ENCODE assay signal across 9 cellular contexts in the genomic region with DNA sequence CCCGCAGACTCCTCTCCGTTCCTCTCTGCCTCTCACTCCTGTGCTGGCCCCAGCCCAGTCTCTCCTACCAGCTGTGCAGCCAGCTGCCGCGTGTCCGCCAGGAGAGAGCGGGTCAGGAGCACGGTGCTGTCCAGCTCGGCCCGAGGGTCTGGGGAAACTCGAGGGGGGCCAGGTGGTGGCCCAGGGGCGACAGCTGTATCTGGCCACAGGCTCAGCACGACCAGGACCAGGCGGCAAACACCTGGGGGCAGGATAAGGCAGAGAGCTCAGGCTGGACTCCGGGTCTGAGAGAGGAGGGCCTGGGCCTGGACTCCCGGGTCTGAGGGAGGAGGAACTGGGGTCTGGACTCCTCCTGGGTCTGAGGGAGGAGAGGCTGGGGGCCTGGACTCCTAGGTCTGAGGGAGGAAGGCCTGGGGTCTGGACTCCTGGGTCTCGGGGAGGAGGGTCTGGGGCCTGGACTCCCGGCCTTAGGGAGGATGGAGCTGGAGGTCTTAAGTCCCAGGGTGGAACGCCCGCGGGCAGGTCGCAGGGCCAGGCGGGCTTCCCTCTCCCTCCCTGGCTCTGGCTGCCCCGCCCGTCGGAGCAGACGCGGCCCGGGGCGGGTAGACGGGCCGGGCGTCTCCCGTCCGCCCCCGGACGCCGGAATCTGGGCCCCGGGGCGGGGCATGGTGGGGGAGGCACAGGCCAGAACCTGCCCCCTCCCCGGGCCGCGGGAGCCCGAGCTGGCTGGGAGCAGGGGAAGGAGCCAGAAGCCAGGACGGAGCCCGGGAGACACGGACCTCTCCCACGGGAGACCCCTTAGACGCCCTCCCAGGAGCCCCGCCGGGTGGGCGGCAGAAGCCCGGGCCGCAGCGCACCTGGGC. TPM values are rescaled to one million over a fixed set of nuclear protein-coding genes. Genes with fewer than 3 reads are reported as not detected.
DNase-seq lines count a peak whose midpoint lies in the region; ATAC-seq and TF ChIP-seq lines count a peak whose summit lies in the region.
"Had no signal": no experiment of that assay in that cellular context is flagged by ENCODE, and none has a peak within 500 bp of the region (broad histone marks: within the 10 kb centered on the region; RNA-seq: fewer than 3 reads in every experiment).

No MANE protein-coding gene starts in this region.

- intact Hi-C loops in natural killer cell (cut with micrococcal nuclease) = no loop called here

- ATAC-seq in natural killer cell = peak; percentile 21 to 50 (median 46)

- H3K4me3 Mint-ChIP-seq in natural killer cell = no peak overlapping the region

- no peak overlapping the region for H3K27ac Mint-ChIP-seq in natural killer cell
- H3K27ac Mint-ChIP-seq: activated naive CD4-positive, alpha-beta T cell treated with anti-CD3 and anti-CD28 coated beads, Interleukin-2, amount 50 U/mL, for 24 hours had no signal

- H3K9me3 Mint-ChIP-seq in natural killer cell = no peaks in the 10 kb centered on the region
- H3K9me3 Mint-ChIP-seq: activated naive CD4-positive, alpha-beta T cell treated with anti-CD3 and anti-CD28 coated beads, Interleukin-2, amount 50 U/mL, for 24 hours had no signal

- H3K4me3 ChIP-seq in coronary artery = peak overlapping the region; percentile 61

- H3K4me1 Mint-ChIP-seq in natural killer cell = peaks cover 0 to 6% of the 10 kb centered on the region in 2 donors

- H3K27me3 Mint-ChIP-seq in natural killer cell (ENCODE audit: low read depth in 2 of 2) = peaks cover 23 to 32% of the 10 kb centered on the region in 2 donors

- no peak for TF ChIP-seq EP300 in Ishikawa (IDR thresholded peaks at IDR 0.05; ENCODE audit: borderline replicate concordance)

- TF ChIP-seq CTCF in coronary artery (IDR thresholded peaks at IDR 0.05) (no peak), natural killer cell (IDR thresholded peaks at IDR 0.05) (no peak)

- no peaks in the 10 kb centered on the region for H3K36me3 Mint-ChIP-seq in natural killer cell

- no peak for TF ChIP-seq RAD21 in Ishikawa (IDR thresholded peaks at IDR 0.05; ENCODE audit: low read depth)

- H3K27ac ChIP-seq in coronary artery = no peak overlapping the region

- peak; percentile 68 for DNase-seq in DMS53 (lab: John Stamatoyannopoulos, UW)
- no peak for DNase-seq in coronary artery (ENCODE audit: low spot score)
- no peak for DNase-seq in natural killer cell
- no peak for DNase-seq in SKM-1 (lab: John Stamatoyannopoulos, UW; ENCODE audit: unreplicated experiment)
- DNase-seq in activated gamma-delta T cell (lab: John Stamatoyannopoulos, UW) = no peak
- DNase-seq in SHP77 (lab: John Stamatoyannopoulos, UW) = no peak
- DNase-seq in DMS79 (lab: John Stamatoyannopoulos, UW) = no peak

TF ChIP-seq in Ishikawa, 13 proteins besides CTCF, POLR2A, EP300 and RAD21:
- TF ChIP-seq CEBPB (IDR thresholded peaks at IDR 0.05) (no peak), USF1 (IDR thresholded peaks at IDR 0.05) (no peak), TCF12 (IDR thresholded peaks at IDR 0.05; ENCODE audit: low read depth) (no peak), EGR1 (IDR thresholded peaks at IDR 0.05) (peak; percentile 90)

RNA-seq across cellular contexts. Expression of gene IL11, which starts 1.3 kb away (rescaled TPM):
- under 1 TPM; 0.14 to 0.35 (median 0.27) TPM for total RNA-seq in natural killer cell

RNA-seq across cellular contexts. Expression of gene GARIN5B, which starts 5.9 kb away (rescaled TPM):
- not detected for total RNA-seq in natural killer cell

RNA-seq across cellular contexts. Expression of gene TMEM190, which starts 7.7 kb away (rescaled TPM):
- total RNA-seq in natural killer cell = not detected

RNA-seq across cellular contexts. Expression of gene COX6B2, which starts 14.4 kb away (rescaled TPM):
- 1 to 10 TPM in 1 of 3 donors, under 1 TPM in 1, not detected in 1; 0.26 to 6.5 TPM for total RNA-seq in natural killer cell

RNA-seq across cellular contexts. Expression of gene TMEM238, which starts 15.2 kb away (rescaled TPM):
- total RNA-seq in natural killer cell = 1 to 10 TPM; 2.9 to 5.1 (median 4.0) TPM
